8 cellular contexts compared by ENCODE assay signal in the genomic region with DNA sequence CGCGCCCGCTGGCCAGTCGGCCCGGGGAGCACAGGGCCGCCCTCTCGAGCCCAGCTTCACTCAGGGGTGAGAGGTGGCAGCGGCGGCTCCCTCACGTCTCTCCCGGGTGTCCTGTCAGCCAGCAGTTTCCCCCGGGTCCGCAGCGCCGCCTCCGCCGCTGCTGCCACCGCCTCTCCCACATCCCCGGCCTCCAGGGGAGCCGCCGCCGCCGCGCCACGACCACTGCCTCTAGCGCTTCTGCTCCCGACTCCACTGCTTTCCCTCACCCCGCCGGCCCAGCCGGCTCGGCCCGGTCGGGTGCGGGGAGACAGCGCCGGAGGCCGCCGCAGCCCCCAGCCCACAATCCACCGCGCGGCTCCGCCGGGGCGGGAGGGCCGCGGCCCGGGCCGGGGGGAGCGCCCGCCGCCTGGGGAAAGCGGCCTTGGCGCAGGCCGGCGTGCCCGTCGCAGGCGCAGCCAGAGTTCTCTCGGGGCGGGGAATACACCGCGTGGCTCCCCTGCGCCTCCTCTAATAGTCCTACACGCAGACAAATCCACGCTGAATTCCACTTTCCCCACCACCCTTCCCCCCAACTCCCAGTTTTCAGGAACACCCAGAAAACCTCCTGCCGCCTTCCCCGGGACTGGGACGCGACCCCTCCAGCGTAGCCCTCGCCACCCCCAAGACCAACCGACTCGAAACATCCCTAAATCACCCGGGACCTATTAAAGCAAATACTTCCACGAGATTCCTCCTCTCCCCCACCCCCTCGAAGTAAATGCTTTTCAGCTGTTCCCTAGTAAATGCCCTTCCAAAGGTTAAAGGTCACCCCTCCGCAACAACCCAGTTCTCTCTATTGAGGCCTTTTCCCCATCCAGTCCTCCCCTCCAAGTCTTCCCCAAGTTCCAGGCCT. TPM values are rescaled to one million over a fixed set of nuclear protein-coding genes. Genes with fewer than 3 reads are reported as not detected.
DNase-seq lines count a peak whose midpoint lies in the region; ATAC-seq and TF ChIP-seq lines count a peak whose summit lies in the region.

A gene with protein sequence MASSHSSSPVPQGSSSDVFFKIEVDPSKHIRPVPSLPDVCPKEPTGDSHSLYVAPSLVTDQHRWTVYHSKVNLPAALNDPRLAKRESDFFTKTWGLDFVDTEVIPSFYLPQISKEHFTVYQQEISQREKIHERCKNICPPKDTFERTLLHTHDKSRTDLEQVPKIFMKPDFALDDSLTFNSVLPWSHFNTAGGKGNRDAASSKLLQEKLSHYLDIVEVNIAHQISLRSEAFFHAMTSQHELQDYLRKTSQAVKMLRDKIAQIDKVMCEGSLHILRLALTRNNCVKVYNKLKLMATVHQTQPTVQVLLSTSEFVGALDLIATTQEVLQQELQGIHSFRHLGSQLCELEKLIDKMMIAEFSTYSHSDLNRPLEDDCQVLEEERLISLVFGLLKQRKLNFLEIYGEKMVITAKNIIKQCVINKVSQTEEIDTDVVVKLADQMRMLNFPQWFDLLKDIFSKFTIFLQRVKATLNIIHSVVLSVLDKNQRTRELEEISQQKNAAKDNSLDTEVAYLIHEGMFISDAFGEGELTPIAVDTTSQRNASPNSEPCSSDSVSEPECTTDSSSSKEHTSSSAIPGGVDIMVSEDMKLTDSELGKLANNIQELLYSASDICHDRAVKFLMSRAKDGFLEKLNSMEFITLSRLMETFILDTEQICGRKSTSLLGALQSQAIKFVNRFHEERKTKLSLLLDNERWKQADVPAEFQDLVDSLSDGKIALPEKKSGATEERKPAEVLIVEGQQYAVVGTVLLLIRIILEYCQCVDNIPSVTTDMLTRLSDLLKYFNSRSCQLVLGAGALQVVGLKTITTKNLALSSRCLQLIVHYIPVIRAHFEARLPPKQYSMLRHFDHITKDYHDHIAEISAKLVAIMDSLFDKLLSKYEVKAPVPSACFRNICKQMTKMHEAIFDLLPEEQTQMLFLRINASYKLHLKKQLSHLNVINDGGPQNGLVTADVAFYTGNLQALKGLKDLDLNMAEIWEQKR (minus strand): TSS at position 346 of the 892 bp plus-strand sequence. CDS start 35,429 bp downstream, outside the sequence.

- H3K27ac Mint-ChIP-seq in activated CD8-positive, alpha-beta T cell treated with anti-CD3 and anti-CD28 coated beads for 36 hours, result peak within 1 kb of the TSS; percentile 96
- peak within 1 kb of the TSS; percentile 96 for H3K27ac Mint-ChIP-seq in memory B cell

- intact Hi-C loops in activated CD8-positive, alpha-beta T cell treated with anti-CD3 and anti-CD28 coated beads for 36 hours (cut with micrococcal nuclease), result no loop called here

- DNase-seq in NK-92 treated with Interleukin-12 subunit alpha and Interleukin-12 subunit beta, amount 100 ng/mL, for 24 hours (lab: John Stamatoyannopoulos, UW), result peak; percentile 44
- DNase-seq in NK-92 (lab: John Stamatoyannopoulos, UW; ENCODE audit: unreplicated experiment), result no peak
- peak; percentile 10 for DNase-seq in NCI-H446 treated with DMSO at 0.1 percent for 48 hours (lab: John Stamatoyannopoulos, UW)
- DNase-seq in activated CD8-positive, alpha-beta T cell treated with anti-CD3 and anti-CD28 coated beads for 36 hours, result peak; percentile 59
- peak; percentile 24 for DNase-seq in effector CD8-positive, alpha-beta T cell (lab: John Stamatoyannopoulos, UW)
- DNase-seq in memory B cell (ENCODE audit: low spot score in 2 of 2), result peak; percentile 52 to 65
- DNase-seq in stimulated activated CD4-positive, alpha-beta T cell treated with anti-CD3 and anti-CD28 coated beads, TNF-alpha, amount 100 ng/mL, for 48 hours (ENCODE audit: low read depth in 3 of 3), result peak; percentile 19 to 50 (median 26)

- peak within 1 kb of the TSS; percentile 96 for H3K4me3 Mint-ChIP-seq in activated CD8-positive, alpha-beta T cell treated with anti-CD3 and anti-CD28 coated beads for 36 hours
- H3K4me3 Mint-ChIP-seq in memory B cell, result peak within 1 kb of the TSS; percentile 98

- POLR2A ChIA-PET in activated CD8-positive, alpha-beta T cell treated with anti-CD3 and anti-CD28 coated beads for 36 hours (lab: Charles Lee), result interaction anchor here (0.6 to 1.0 kb wide), 3 partner anchors 122 to 430 kb away, joined by 3 to 4 read pairs (median 3); no protein-coding TSS in a partner anchor

- H3K27me3 Mint-ChIP-seq in activated CD8-positive, alpha-beta T cell treated with anti-CD3 and anti-CD28 coated beads for 36 hours, result no peaks in the 10 kb centered on the region
- no peaks in the 10 kb centered on the region for H3K27me3 Mint-ChIP-seq in memory B cell

- TF ChIP-seq CTCF in activated CD8-positive, alpha-beta T cell treated with anti-CD3 and anti-CD28 coated beads for 36 hours (IDR thresholded peaks at IDR 0.05), result no peak

- H3K4me1 Mint-ChIP-seq in activated CD8-positive, alpha-beta T cell treated with anti-CD3 and anti-CD28 coated beads for 36 hours (ENCODE audit: low read depth), result peaks cover 41% of the 10 kb centered on the region
- H3K4me1 Mint-ChIP-seq in memory B cell, result peaks cover 27% of the 10 kb centered on the region

- no peaks in the 10 kb centered on the region for H3K9me3 Mint-ChIP-seq in activated CD8-positive, alpha-beta T cell treated with anti-CD3 and anti-CD28 coated beads for 36 hours
- H3K9me3 Mint-ChIP-seq in memory B cell, result no peaks in the 10 kb centered on the region

- peaks cover 8% of the 10 kb centered on the region for H3K36me3 Mint-ChIP-seq in activated CD8-positive, alpha-beta T cell treated with anti-CD3 and anti-CD28 coated beads for 36 hours (ENCODE audit: low read depth)
- H3K36me3 Mint-ChIP-seq in memory B cell, result no peaks in the 10 kb centered on the region

- CTCF ChIA-PET in activated CD8-positive, alpha-beta T cell treated with anti-CD3 and anti-CD28 coated beads for 36 hours (lab: Charles Lee), result no interaction called here

- peak; percentile 64 for ATAC-seq in HG02870 (IDR thresholded peaks at IDR 0.05; ENCODE audit: unreplicated experiment)
- ATAC-seq in activated CD8-positive, alpha-beta T cell treated with anti-CD3 and anti-CD28 coated beads for 36 hours, result peak; percentile 76
- ATAC-seq in memory B cell (ENCODE audit: low read depth), result peak; percentile 82

RNA-seq across cellular contexts. Expression of the gene that starts here (rescaled TPM):
- total RNA-seq in activated CD8-positive, alpha-beta T cell treated with anti-CD3 and anti-CD28 coated beads for 36 hours, result 1 to 10 TPM; 8.9 to 9.4 TPM
